ENCODE assay signal across 10 cellular contexts in genomic region chrX:115582871-115583729, GRCh38. TPM values are rescaled to one million over a fixed set of nuclear protein-coding genes. Genes with fewer than 3 reads are reported as not detected.
DNase-seq lines count a peak whose midpoint lies in the region; ATAC-seq and TF ChIP-seq lines count a peak whose summit lies in the region.
"Had no signal": no experiment of that assay in that cellular context is flagged by ENCODE, and none has a peak within 500 bp of the region (broad histone marks: within the 10 kb centered on the region; RNA-seq: fewer than 3 reads in every experiment).

No MANE protein-coding gene starts in this region.

- H3K4me1 ChIP-seq in A673 (ENCODE audit: insufficient read depth, low read length, poor library complexity, severe bottlenecking) (peaks cover 41% of the 10 kb centered on the region), PC-3 (ENCODE audit: insufficient read depth, low read length) (peaks cover 79% of the 10 kb centered on the region)

- H3K9me3 ChIP-seq in A673 (ENCODE audit: low read depth, low read length, poor library complexity, severe bottlenecking) (no peaks in the 10 kb centered on the region), PC-3 (ENCODE audit: low read length) (no peaks in the 10 kb centered on the region)

- no peaks in the 10 kb centered on the region for H3K36me3 ChIP-seq in A673 (ENCODE audit: insufficient read depth, low read length, poor library complexity, severe bottlenecking)
- peaks cover 10% of the 10 kb centered on the region; the same call in 1 of the 2 replicates for H3K36me3 ChIP-seq in PC-3 (ENCODE audit: low read depth, low read length)

- intact Hi-C loops in A673 (cut with micrococcal nuclease; ENCODE audit: unreplicated experiment), result no loop called here
- intact Hi-C loops in PC-3 (cut with micrococcal nuclease), result loop anchor here (5.0 kb wide), 1 partner anchor 34 kb away; no protein-coding TSS in a partner anchor

- H3K27me3 ChIP-seq in A673 (replicated peaks; ENCODE audit: insufficient read depth, low read depth, low read length, poor library complexity), result peaks cover 33% of the 10 kb centered on the region
- no peaks in the 10 kb centered on the region for H3K27me3 ChIP-seq in PC-3 (ENCODE audit: low read length)

- no peak overlapping the region for H2AFZ ChIP-seq in PC-3 (ENCODE audit: low read length)

- H3K27ac ChIP-seq in A673 (ENCODE audit: low read depth, low read length, poor library complexity, severe bottlenecking) (no peak overlapping the region), PC-3 (ENCODE audit: low read length) (peak overlapping the region; percentile 97)

- TF ChIP-seq CTCF in A673 (conservative IDR thresholded peaks at IDR 0.05; ENCODE audit: low read depth, low read length), result no peak
- TF ChIP-seq CTCF in PC-3 (conservative IDR thresholded peaks at IDR 0.05; ENCODE audit: low read depth, low read length), result no peak
- TF ChIP-seq CTCF in epithelial cell of esophagus (IDR thresholded peaks at IDR 0.05; ENCODE audit: insufficient read depth, low read depth, low read length, missing control alignments), result no peak

- ATAC-seq in PC-3, result peak; percentile 52
- ATAC-seq: activated T-cell treated with anti-CD3 and anti-CD28 coated beads, Interleukin-2, amount 50 U/mL, for 72 hours had no signal

- POLR2A ChIA-PET in A673 (lab: Charles Lee; ENCODE audit: low non-redundant PET) (no interaction called here), PC-3 (lab: Charles Lee; ENCODE audit: unreplicated experiment) (interaction anchor here (0.5 to 0.6 kb wide), 2 partner anchors 30 to 691 kb away, joined by 3 to 4 read pairs; no protein-coding TSS in a partner anchor)

- H3K4me2 ChIP-seq in PC-3 (ENCODE audit: low read length), result peak overlapping the region; percentile 48

- BruUV-seq in A673 (replicated peaks; lab: Mats Ljungman, UMichigan) (no TSS peak), PC-3 (replicated peaks; lab: Mats Ljungman, UMichigan) (no TSS peak)

- peak overlapping the region; percentile 69 for H3K9ac ChIP-seq in PC-3 (ENCODE audit: low read length)

- H4K20me1 ChIP-seq in PC-3 (ENCODE audit: low read length), result no peaks in the 10 kb centered on the region

- peak; percentile 31 for DNase-seq in A673 (ENCODE audit: low spot score)
- peak; percentile 43 for DNase-seq in PC-3
- DNase-seq in epithelial cell of esophagus (ENCODE audit: low read depth), result peak; percentile 54
- DNase-seq in myocyte (ENCODE audit: low read depth), result peak; percentile 30
- DNase-seq in activated naive CD4-positive, alpha-beta T cell treated with Interleukin-2 at 50 U/mL for 16 hours, result no peak
- DNase-seq in OCI-M2 (lab: John Stamatoyannopoulos, UW; ENCODE audit: unreplicated experiment), result no peak
- no peak for DNase-seq in stimulated activated CD4-positive, alpha-beta T cell treated with anti-CD3 and anti-CD28 coated beads, Interleukin-15, amount 100 ng/mL, for 24 hours
- no peak for DNase-seq in GF-D8 (lab: John Stamatoyannopoulos, UW)
- DNase-seq: activated T-cell treated with anti-CD3 and anti-CD28 coated beads, Interleukin-2, amount 50 U/mL, for 72 hours; NCI-H1092 treated with DMSO at 0.1 percent for 48 hours had no signal

- H3K4me3 ChIP-seq in A673 (ENCODE audit: low read depth, low read length, poor library complexity, severe bottlenecking) (no peak overlapping the region), PC-3 (ENCODE audit: low read length) (peak overlapping the region; percentile 16; the same call in 1 of the 2 replicates), epithelial cell of esophagus (ENCODE audit: low read length) (no peak overlapping the region)

- H3K9me2 ChIP-seq in PC-3 (replicated peaks; ENCODE audit: low read length), result no peaks in the 10 kb centered on the region

- CTCF ChIA-PET in A673 (lab: Charles Lee), result no interaction called here
- CTCF ChIA-PET in PC-3 (lab: Charles Lee), result no interaction called here

- H3F3A ChIP-seq in PC-3 (ENCODE audit: low read length, unreplicated experiment), result no peaks in the 10 kb centered on the region

- peaks cover 97% of the 10 kb centered on the region for H3K79me2 ChIP-seq in PC-3 (ENCODE audit: low read length)

RNA-seq across cellular contexts. Expression of gene PLS3, which starts 22.1 kb away (rescaled TPM):
- total RNA-seq in A673 (2021) (75.7 and 88.2 TPM in 2 replicates), PC-3 (2014; rRNA removed) (248 and 267 TPM in 2 replicates), myocyte (60.8 and 65.4 TPM in 2 replicates)
- polyA plus RNA-seq in myocyte (2012), result 51.9 TPM

Comparison
In these comparisons a context has a peak if more than half of its experiments do, and no peak if none do; other contexts are left out.
1. DNase-seq: peak in A673 (single experiment), PC-3 (single experiment), epithelial cell of esophagus (single experiment) and myocyte (single experiment); none in activated naive CD4-positive, alpha-beta T cell treated with Interleukin-2 at 50 U/mL for 16 hours (single experiment), OCI-M2 (single experiment), stimulated activated CD4-positive, alpha-beta T cell treated with anti-CD3 and anti-CD28 coated beads, Interleukin-15, amount 100 ng/mL, for 24 hours (single experiment) and GF-D8 (single experiment).